ENCODE assay signal across 26 cellular contexts in the genomic region with DNA sequence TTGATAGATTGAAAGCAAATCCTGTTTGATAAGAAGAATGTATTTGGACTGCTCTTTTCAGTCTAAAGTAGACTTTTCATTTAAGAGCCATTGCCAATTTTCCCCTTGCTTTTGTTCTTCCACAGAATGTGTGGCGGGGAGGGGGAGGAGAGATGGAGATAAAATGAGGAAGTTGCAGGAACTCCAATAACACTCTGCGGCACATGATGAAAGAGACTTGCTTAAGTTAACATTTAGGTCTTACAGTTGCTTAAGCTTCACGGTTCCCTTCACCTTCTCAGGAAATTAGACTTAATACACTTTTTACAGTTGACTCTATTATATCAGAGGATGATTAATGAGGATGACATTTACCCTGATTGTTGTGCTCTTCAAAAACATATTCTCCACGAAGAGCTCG.
DNase-seq lines count a peak whose midpoint lies in the region; ATAC-seq and TF ChIP-seq lines count a peak whose summit lies in the region.
"Had no signal": no experiment of that assay in that cellular context is flagged by ENCODE, and none has a peak within 500 bp of the region (broad histone marks: within the 10 kb centered on the region; RNA-seq: fewer than 3 reads in every experiment).

No MANE protein-coding gene starts in this region.

- no peaks in the 10 kb centered on the region for H3K27me3 ChIP-seq in testis
- H3K27me3 ChIP-seq: cardiac muscle cell, esophagus muscularis mucosa, foreskin keratinocyte, heart right ventricle, pancreas, thyroid gland had no signal

- H3K27ac ChIP-seq in testis: no peak overlapping the region
- H3K27ac ChIP-seq: C4-2B, cardiac muscle cell, esophagus muscularis mucosa, foreskin keratinocyte, heart right ventricle, pancreas, thyroid gland had no signal

- peak; percentile 7 for DNase-seq in GDM1 (lab: John Stamatoyannopoulos, UW)
- peak; percentile 88 for DNase-seq in NB4 (ENCODE audit: low read depth)
- DNase-seq in SKM-1 (lab: John Stamatoyannopoulos, UW; ENCODE audit: unreplicated experiment): peak; percentile 36
- DNase-seq in medulla oblongata (ENCODE audit: extremely low spot score): peak; percentile 19
- no peak for DNase-seq in testis
- no peak for DNase-seq in NCI-H82 (lab: John Stamatoyannopoulos, UW)
- DNase-seq: activated CD4-positive, CD25-positive, alpha-beta regulatory T cell treated with anti-CD3 and anti-CD28 coated beads, Interleukin-2, amount 50 U/mL, for 72 hours; activated CD8-positive, alpha-beta T cell treated with anti-CD3 and anti-CD28 coated beads, Interleukin-2, amount 10 ng/mL, durations not matched to agents 7 days and 5 days; activated effector memory CD4-positive, alpha-beta T cell treated with Interleukin-2 at 50 U/mL for 16 hours; aorta; DND-41; endodermal cell; foreskin keratinocyte; heart right ventricle; NCI-H2029; pancreas; SHP77 treated with DMSO at 0.1 percent for 48 hours; small intestine; stimulated activated naive CD8-positive, alpha-beta T cell treated with anti-CD3 and anti-CD28 coated beads, Interleukin-15, amount 100 ng/mL, for 72 hours; T-helper 1 cell; thyroid gland had no signal

- no peak for TF ChIP-seq CTCF in NB4 (IDR thresholded peaks at IDR 0.05; ENCODE audit: low read depth, low read length)
- TF ChIP-seq CTCF in testis (IDR thresholded peaks at IDR 0.05): no peak

- H3K9me3 ChIP-seq in testis: no peaks in the 10 kb centered on the region
- H3K9me3 ChIP-seq: esophagus muscularis mucosa, pancreas, thyroid gland had no signal

- no peaks in the 10 kb centered on the region for H3K4me1 ChIP-seq in testis
- H3K4me1 ChIP-seq: esophagus muscularis mucosa, foreskin keratinocyte, heart right ventricle, pancreas, thyroid gland had no signal

- TF ChIP-seq POLR2A in NB4 (IDR thresholded peaks at IDR 0.05; ENCODE audit: extremely low read depth, insufficient read length): no peak
- no peak for TF ChIP-seq POLR2A in testis (IDR thresholded peaks at IDR 0.05)

- H3K36me3 ChIP-seq in testis (ENCODE audit: low read depth, missing control alignments): no peaks in the 10 kb centered on the region
- H3K36me3 ChIP-seq: cardiac muscle cell, esophagus muscularis mucosa, heart right ventricle, pancreas, thyroid gland had no signal

- WGBS in testis, 2 donors: 65 to 73% methylated on average over 5 of the region's 5 CpGs

- ATAC-seq in HG02678 (IDR thresholded peaks at IDR 0.05; ENCODE audit: unreplicated experiment): no peak
- ATAC-seq: activated CD8-positive, alpha-beta T cell treated with anti-CD3 and anti-CD28 coated beads, Interleukin-2, amount 10 ng/mL, durations not matched to agents 7 days and 5 days; foreskin keratinocyte; heart right ventricle; Panc1; pancreas; stimulated activated naive CD8-positive, alpha-beta T cell treated with anti-CD3 and anti-CD28 coated beads, Interleukin-15, amount 100 ng/mL, for 72 hours had no signal

- H3K4me3 ChIP-seq in NB4 (ENCODE audit: low read depth, low read length): no peak overlapping the region
- H3K4me3 ChIP-seq in testis: no peak overlapping the region
- H3K4me3 ChIP-seq: cardiac muscle cell, esophagus muscularis mucosa, heart right ventricle, pancreas, thyroid gland had no signal

- intact Hi-C loops in testis (cut with DNase I; ENCODE audit: low total_unique reads): no loop called here

Comparison
In these comparisons a context has a peak if more than half of its experiments do, and no peak if none do; other contexts are left out.
1. DNase-seq: peak in GDM1 (single experiment), NB4 (single experiment), SKM-1 (single experiment) and medulla oblongata (single experiment); none in testis (single experiment) and NCI-H82 (single experiment).